In the genomic region with DNA sequence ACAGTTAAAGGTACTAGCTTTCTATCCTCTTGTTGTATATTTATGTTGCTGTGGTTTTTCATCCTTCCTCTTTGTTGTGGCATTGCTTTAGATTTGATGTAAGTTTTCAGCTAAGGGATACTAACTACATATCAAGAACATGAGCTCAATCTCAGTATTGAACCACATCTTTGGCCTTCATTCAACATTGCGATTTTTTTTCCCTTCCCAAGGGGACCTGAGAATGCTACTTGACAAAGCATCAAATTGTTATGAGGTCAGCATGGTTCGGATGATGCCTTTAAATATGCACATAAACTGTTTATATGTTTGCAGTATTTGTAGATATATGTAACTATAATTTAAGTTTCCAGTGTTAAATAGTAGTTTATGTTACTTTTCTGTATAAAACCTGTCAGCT, we compare ENCODE assay signal across 30 cellular contexts. TPM values are rescaled to one million over a fixed set of nuclear protein-coding genes. Genes with fewer than 3 reads are reported as not detected.
"Had no signal": no experiment of that assay in that cellular context is flagged by ENCODE, and none has a peak within 500 bp of the region (broad histone marks: within the 10 kb centered on the region; RNA-seq: fewer than 3 reads in every experiment).

No MANE protein-coding gene starts in this region.

- H3K4me3 ChIP-seq: cardiac muscle cell, pancreas, prostate gland, sigmoid colon, transverse colon had no signal

- H3K27me3 ChIP-seq: cardiac muscle cell, pancreas, sigmoid colon, transverse colon had no signal

- H3K27me3 Mint-ChIP-seq: activated CD8-positive, alpha-beta T cell treated with anti-CD3 and anti-CD28 coated beads for 36 hours; activated T-helper 17 cell treated with anti-CD3 and anti-CD28 coated beads, Interleukin-2, amount 50 U/mL, for 72 hours; effector memory CD8-positive, alpha-beta T cell; naive thymus-derived CD8-positive, alpha-beta T cell; T-helper 17 cell had no signal

- H3K27ac ChIP-seq: cardiac muscle cell, pancreas, prostate gland, sigmoid colon, transverse colon had no signal

- H3K9ac ChIP-seq: SK-N-SH had no signal

- H3K9me3 Mint-ChIP-seq: activated CD8-positive, alpha-beta T cell treated with anti-CD3 and anti-CD28 coated beads for 36 hours; activated T-cell treated with anti-CD3 and anti-CD28 coated beads, Interleukin-2, amount 50 U/mL, for 4 hours; activated T-helper 17 cell treated with anti-CD3 and anti-CD28 coated beads, Interleukin-2, amount 50 U/mL, for 72 hours; effector memory CD8-positive, alpha-beta T cell; immature natural killer cell; mesothelial cell of epicardium; naive thymus-derived CD8-positive, alpha-beta T cell; neural crest cell had no signal

- H3K9me3 ChIP-seq: pancreas, prostate gland, sigmoid colon, SK-N-SH, transverse colon had no signal

- H3K36me3 ChIP-seq: pancreas, prostate gland had no signal

- H3K27ac Mint-ChIP-seq: activated CD8-positive, alpha-beta T cell treated with anti-CD3 and anti-CD28 coated beads for 36 hours; effector memory CD8-positive, alpha-beta T cell; mesothelial cell of epicardium; T-helper 17 cell had no signal

- H3K4me2 ChIP-seq: SK-N-SH had no signal

- DNase-seq: activated CD4-positive, alpha-beta T cell treated with anti-CD3 and anti-CD28 coated beads, Interleukin-2, amount 50 U/mL, for 1 hour; activated CD4-positive, CD25-positive, alpha-beta regulatory T cell treated with anti-CD3 and anti-CD28 coated beads, Interleukin-2, amount 50 U/mL, for 72 hours; activated CD8-positive, alpha-beta T cell treated with anti-CD3 and anti-CD28 coated beads for 36 hours; activated gamma-delta T cell treated with Interleukin-2 at 50 U/mL for 16 hours; activated naive CD4-positive, alpha-beta T cell treated with anti-CD3 and anti-CD28 coated beads, Interleukin-2, amount 50 U/mL, for 16 hours; activated T-cell treated with anti-CD3 and anti-CD28 coated beads, Interleukin-2, amount 50 U/mL, for 4 hours; amniotic stem cell; cortex of kidney; effector memory CD8-positive, alpha-beta T cell; head of caudate nucleus; hippocampal formation; immature natural killer cell; naive thymus-derived CD8-positive, alpha-beta T cell; nucleus accumbens; pancreas; retina; sigmoid colon; SK-N-SH; stimulated activated naive CD4-positive, alpha-beta T cell; T-helper 17 cell; T1000; transverse colon had no signal

- H3K4me1 Mint-ChIP-seq: neural crest cell had no signal

- H3K4me1 ChIP-seq: pancreas, prostate gland, sigmoid colon had no signal

- H3K4me3 Mint-ChIP-seq: activated CD8-positive, alpha-beta T cell treated with anti-CD3 and anti-CD28 coated beads for 36 hours; activated T-cell treated with anti-CD3 and anti-CD28 coated beads, Interleukin-2, amount 50 U/mL, for 4 hours; activated T-helper 17 cell treated with anti-CD3 and anti-CD28 coated beads, Interleukin-2, amount 50 U/mL, for 72 hours; effector memory CD8-positive, alpha-beta T cell; immature natural killer cell; mesothelial cell of epicardium; naive thymus-derived CD8-positive, alpha-beta T cell; neural crest cell; T-helper 17 cell had no signal

- ATAC-seq: activated CD8-positive, alpha-beta T cell treated with anti-CD3 and anti-CD28 coated beads for 36 hours; activated T-cell treated with anti-CD3 and anti-CD28 coated beads, Interleukin-2, amount 50 U/mL, for 4 hours; activated T-helper 17 cell treated with anti-CD3 and anti-CD28 coated beads, Interleukin-2, amount 50 U/mL, for 72 hours; effector memory CD8-positive, alpha-beta T cell; naive thymus-derived CD8-positive, alpha-beta T cell; pancreas; T-helper 17 cell had no signal

RNA-seq across cellular contexts. Expression of gene GPR88, which starts 31.7 kb away (rescaled TPM):
- total RNA-seq: activated T-cell treated with anti-CD3 and anti-CD28 coated beads, Interleukin-2, amount 50 U/mL, for 4 hours; fibroblast of villous mesenchyme; kidney epithelial cell; lower leg skin; mesothelial cell of epicardium; neural crest cell had no signal
- polyA plus RNA-seq: immature natural killer cell; naive thymus-derived CD8-positive, alpha-beta T cell; pancreas had no signal
